15 cellular contexts compared by ENCODE assay signal in the genomic region with DNA sequence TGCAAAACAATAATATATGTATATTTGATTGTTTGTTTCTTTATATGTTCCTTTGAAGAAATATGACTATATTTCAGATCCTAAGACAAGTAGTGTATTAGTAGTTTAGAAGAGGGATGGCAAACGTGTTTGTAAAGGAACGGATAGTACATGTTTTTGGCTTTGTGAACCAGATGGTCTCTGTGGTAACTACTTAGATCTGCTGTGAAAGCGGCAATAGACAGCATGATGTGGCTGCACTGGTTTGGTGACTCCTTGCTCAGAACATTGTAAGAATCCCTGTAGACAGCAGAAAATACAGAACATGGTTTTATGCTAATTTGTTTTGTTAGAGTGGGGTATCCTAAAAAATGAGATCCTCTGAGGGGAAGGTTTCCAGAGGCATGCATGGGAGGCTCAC. TPM values are rescaled to one million over a fixed set of nuclear protein-coding genes. Genes with fewer than 3 reads are reported as not detected.
DNase-seq lines count a peak whose midpoint lies in the region; ATAC-seq and TF ChIP-seq lines count a peak whose summit lies in the region.
"Had no signal": no experiment of that assay in that cellular context is flagged by ENCODE, and none has a peak within 500 bp of the region (broad histone marks: within the 10 kb centered on the region; RNA-seq: fewer than 3 reads in every experiment).

No MANE protein-coding gene starts in this region.

- peaks cover 0 to 45% (median 13%) of the 10 kb centered on the region in 11 experiments; a peak in 11 of 22 replicates for H4K20me1 ChIP-seq in BLaER1 treated with 17β-estradiol and CSF1 and Interleukin-3, amounts not matched to agents 10 nM and 100 nM

- H3K36me3 Mint-ChIP-seq in effector memory CD8-positive, alpha-beta T cell (ENCODE audit: insufficient read depth) = peaks cover 10% of the 10 kb centered on the region
- peaks cover 3% of the 10 kb centered on the region for H3K36me3 Mint-ChIP-seq in progenitor cell of endocrine pancreas (ENCODE audit: insufficient read depth)

- DNase-seq in effector memory CD8-positive, alpha-beta T cell = no peak
- no peak for DNase-seq in NCI-H2171 (lab: John Stamatoyannopoulos, UW)
- no peak for DNase-seq in activated naive CD4-positive, alpha-beta T cell (lab: John Stamatoyannopoulos, UW)
- DNase-seq in progenitor cell of endocrine pancreas (ENCODE audit: low spot score, unreplicated experiment) = no peak
- no peak for DNase-seq in adrenal gland
- DNase-seq: activated CD4-positive, CD25-positive, alpha-beta regulatory T cell; left ventricle myocardium superior; Right ventricle myocardium superior had no signal

- no peaks in the 10 kb centered on the region for H3K9me3 ChIP-seq in BLaER1 treated with 17β-estradiol and CSF1 and Interleukin-3, amounts not matched to agents 10 nM and 100 nM (replicated peaks in 1 of 11)
- no peaks in the 10 kb centered on the region for H3K9me3 ChIP-seq in adrenal gland (replicated peaks in 1 of 3)
- H3K9me3 ChIP-seq: thoracic aorta had no signal

- TF ChIP-seq CTCF in progenitor cell of endocrine pancreas (IDR thresholded peaks at IDR 0.05; ENCODE audit: unreplicated experiment) (no peak), adrenal gland (IDR thresholded peaks at IDR 0.05) (no peak)

- H3K4me1 ChIP-seq in BLaER1 treated with 17β-estradiol and CSF1 and Interleukin-3, amounts not matched to agents 10 nM and 100 nM = peaks cover 27 to 39% (median 35%) of the 10 kb centered on the region in 10 experiments
- H3K4me1 ChIP-seq in adrenal gland (replicated peaks in 1 of 2) = peaks cover 18 to 19% of the 10 kb centered on the region in 2 donors

- ATAC-seq in GM18867 (IDR thresholded peaks at IDR 0.05; ENCODE audit: unreplicated experiment) (peak; percentile 16), HG03378 (IDR thresholded peaks at IDR 0.05; ENCODE audit: unreplicated experiment) (peak; percentile 18)
- no peak for ATAC-seq in effector memory CD8-positive, alpha-beta T cell (replicated peaks)
- ATAC-seq: left ventricle myocardium superior had no signal

- H3K9me3 Mint-ChIP-seq in effector memory CD8-positive, alpha-beta T cell = no peaks in the 10 kb centered on the region
- peaks cover 3% of the 10 kb centered on the region for H3K9me3 Mint-ChIP-seq in progenitor cell of endocrine pancreas (ENCODE audit: low read depth)
- H3K9me3 Mint-ChIP-seq: activated T-helper 2 cell treated with anti-CD3 and anti-CD28 coated beads, Interferon-gamma antibody, Interleukin-2, Interleukin-4, amounts not matched to agents 10 μg/mL and 5 μg/mL and 100 μg/mL, durations not matched to agents 14 hours and 24 hours and 36 hours had no signal

- peak overlapping the region; percentile 41 to 98 (median 87); a peak in 20 of 22 replicates for H3K4me2 ChIP-seq in BLaER1 treated with 17β-estradiol and CSF1 and Interleukin-3, amounts not matched to agents 10 nM and 100 nM

- peaks cover 17 to 30% of the 10 kb centered on the region in 2 donors for H3K4me1 Mint-ChIP-seq in effector memory CD8-positive, alpha-beta T cell (ENCODE audit: low read depth in 2 of 2)
- H3K4me1 Mint-ChIP-seq in progenitor cell of endocrine pancreas (ENCODE audit: low read depth) = peaks cover 25% of the 10 kb centered on the region

- no peaks in the 10 kb centered on the region for H3K27me3 ChIP-seq in BLaER1 treated with 17β-estradiol and CSF1 and Interleukin-3, amounts not matched to agents 10 nM and 100 nM
- H3K27me3 ChIP-seq in adrenal gland = no peaks in the 10 kb centered on the region

- H3K9ac ChIP-seq in BLaER1 treated with 17β-estradiol and CSF1 and Interleukin-3, amounts not matched to agents 10 nM and 100 nM = 0 out of 22 replicates have a peak overlapping the region, but pooled peaks of 1 of the 11 experiments have one; percentile 2

- H3K4me3 Mint-ChIP-seq in effector memory CD8-positive, alpha-beta T cell = no peak overlapping the region
- no peak overlapping the region for H3K4me3 Mint-ChIP-seq in progenitor cell of endocrine pancreas (ENCODE audit: low read depth)

- WGBS in adrenal gland, 4 donors = 80 to 88% (median 83%) methylated on average over 3 of the region's 3 CpGs

- no peak for TF ChIP-seq POLR2A in adrenal gland (IDR thresholded peaks at IDR 0.05)

- peaks cover 7 to 51% (median 33%) of the 10 kb centered on the region in 11 experiments for H3K36me3 ChIP-seq in BLaER1 treated with 17β-estradiol and CSF1 and Interleukin-3, amounts not matched to agents 10 nM and 100 nM
- H3K36me3 ChIP-seq in adrenal gland (replicated peaks in 1 of 2) = no peaks in the 10 kb centered on the region

- H3K27ac Mint-ChIP-seq in effector memory CD8-positive, alpha-beta T cell = peak overlapping the region; percentile 52 to 62
- no peak overlapping the region for H3K27ac Mint-ChIP-seq in progenitor cell of endocrine pancreas
- H3K27ac Mint-ChIP-seq: activated T-helper 2 cell treated with anti-CD3 and anti-CD28 coated beads, Interferon-gamma antibody, Interleukin-2, Interleukin-4, amounts not matched to agents 10 μg/mL and 5 μg/mL and 100 μg/mL, durations not matched to agents 14 hours and 24 hours and 36 hours had no signal

- H3K27me3 Mint-ChIP-seq in effector memory CD8-positive, alpha-beta T cell = no peaks in the 10 kb centered on the region
- no peaks in the 10 kb centered on the region for H3K27me3 Mint-ChIP-seq in progenitor cell of endocrine pancreas

- peak overlapping the region in 4 of 11 experiments; percentile 9 to 95 (median 64); a peak in 7 of 22 replicates for H3K27ac ChIP-seq in BLaER1 treated with 17β-estradiol and CSF1 and Interleukin-3, amounts not matched to agents 10 nM and 100 nM
- H3K27ac ChIP-seq in adrenal gland = no peak overlapping the region
- H3K27ac ChIP-seq: C4-2B, coronary artery, thoracic aorta had no signal

- intact Hi-C loops in adrenal gland (cut with DNase I) = no loop called here

- 0 out of 20 replicates have a peak overlapping the region, but pooled peaks of 1 of the 10 experiments have one; percentile 4 for H3K4me3 ChIP-seq in BLaER1 treated with 17β-estradiol and CSF1 and Interleukin-3, amounts not matched to agents 10 nM and 100 nM
- H3K4me3 ChIP-seq in adrenal gland = no peak overlapping the region
- H3K4me3 ChIP-seq: coronary artery, thoracic aorta had no signal

RNA-seq across cellular contexts. Expression of a gene that starts 3.1 kb away (rescaled TPM):
- 60.1 and 61.2 TPM in 2 replicates for total RNA-seq in progenitor cell of endocrine pancreas
- total RNA-seq in adrenal gland = 100 to 1,000 TPM in 4 of 8 donors, 10 to 100 TPM in 4; 86.1 to 142 (median 101) TPM
- 100 to 1,000 TPM in 1 of 3 donors, 10 to 100 TPM in 2; 23.1 to 208 (median 23.5) TPM for polyA plus RNA-seq in adrenal gland

RNA-seq across cellular contexts. Expression of a gene that starts 58.5 kb away (rescaled TPM):
- total RNA-seq in progenitor cell of endocrine pancreas (86.4 and 98.5 TPM in 2 replicates), adrenal gland (100 to 1,000 TPM in 1 of 8 donors, 10 to 100 TPM in 7; 37.6 to 108 (median 77.4) TPM)
- polyA plus RNA-seq in adrenal gland = 100 to 1,000 TPM in 1 of 3 donors, 10 to 100 TPM in 2; 46.2 to 170 (median 91.9) TPM
